ENCODE assay signal across 18 cellular contexts in the genomic region with DNA sequence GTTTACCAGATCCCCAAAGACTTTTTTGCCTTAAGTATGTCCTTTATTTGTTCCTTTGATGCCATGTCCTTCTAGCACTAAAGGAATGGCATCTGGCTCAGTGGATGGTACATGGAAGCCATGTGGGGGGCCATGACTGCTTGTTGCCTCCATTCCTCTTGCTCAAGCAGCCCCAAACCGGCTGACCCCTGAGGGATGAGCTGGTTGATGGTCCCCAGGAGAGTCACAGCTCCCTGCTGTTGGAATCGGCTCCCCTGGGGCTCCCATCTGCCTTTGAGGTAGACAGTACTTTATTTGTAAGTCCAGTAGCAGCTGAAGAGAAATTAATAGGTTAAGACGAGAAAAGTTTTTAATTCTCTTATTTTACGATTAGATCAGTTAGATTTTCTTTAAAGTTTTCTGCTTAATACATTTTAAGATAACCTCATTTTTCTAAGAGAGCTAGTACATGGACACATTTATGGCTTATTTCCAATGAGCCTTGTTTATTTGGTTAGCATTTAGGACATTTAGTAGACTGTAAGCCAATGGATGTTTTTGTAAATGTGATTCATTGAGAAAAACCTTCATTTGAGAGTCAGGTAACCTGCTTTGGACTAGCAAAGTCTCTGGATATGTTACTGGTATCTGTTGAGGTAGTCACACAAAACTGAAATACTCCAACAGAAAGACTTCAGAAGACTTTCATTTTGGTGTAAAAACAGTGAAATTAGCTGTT.
DNase-seq lines count a peak whose midpoint lies in the region; ATAC-seq and TF ChIP-seq lines count a peak whose summit lies in the region.
"Had no signal": no experiment of that assay in that cellular context is flagged by ENCODE, and none has a peak within 500 bp of the region (broad histone marks: within the 10 kb centered on the region; RNA-seq: fewer than 3 reads in every experiment).

No MANE protein-coding gene starts in this region.

- peak overlapping the region; percentile 62 for H2BK20ac ChIP-seq in IMR-90 (ENCODE audit: low read depth, low read length)

- H3K4ac ChIP-seq in IMR-90 (ENCODE audit: low read depth, low read length) = peak overlapping the region; percentile 88

- H3K4me3 ChIP-seq in IMR-90 (ENCODE audit: insufficient read depth, low read depth, low read length) = no peak overlapping the region
- H3K4me3 ChIP-seq in skeletal muscle satellite cell (ENCODE audit: low read length) = no peak overlapping the region

- intact Hi-C loops in IMR-90 (cut with micrococcal nuclease) (loop anchor here (5.0 kb wide), 1 partner anchor 71 kb away; no protein-coding TSS in a partner anchor), left cardiac atrium (cut with DNase I) (loop anchor here in 1 of 2 donors (5.0 kb wide), 1 partner anchor 61 kb away; no protein-coding TSS in a partner anchor)

- H3K23ac ChIP-seq in IMR-90 (ENCODE audit: low read depth, low read length) = peak overlapping the region; percentile 81

- peak overlapping the region; percentile 81 for H2AK5ac ChIP-seq in IMR-90 (ENCODE audit: low read depth, low read length)

- H3K4me2 ChIP-seq in IMR-90 (ENCODE audit: low read depth, low read length) = peak overlapping the region; percentile 42
- peak overlapping the region; percentile 56 for H3K4me2 ChIP-seq in skeletal muscle satellite cell (ENCODE audit: low read length)

- H2AK9ac ChIP-seq in IMR-90 (replicated peaks; ENCODE audit: low read depth, low read length, poor library complexity) = peak overlapping the region; percentile 46

- in situ Hi-C loops in IMR-90 (cut with MboI; ENCODE audit: low sequenced_read_pairs) = no loop called here

- H3K9me3 ChIP-seq in IMR-90 (ENCODE audit: control insufficient read depth, insufficient read depth, low read length) (no peaks in the 10 kb centered on the region), skeletal muscle satellite cell (replicated peaks; ENCODE audit: low read length) (no peaks in the 10 kb centered on the region)

- no peaks in the 10 kb centered on the region for H3K27me3 ChIP-seq in IMR-90 (ENCODE audit: control insufficient read depth, insufficient read depth, low read length)
- no peaks in the 10 kb centered on the region for H3K27me3 ChIP-seq in skeletal muscle satellite cell (ENCODE audit: control insufficient read depth, insufficient read depth, low read length)

- CTCF ChIA-PET in IMR-90 (lab: Yijun Ruan, JAX) = interaction anchor here (1.0 to 1.4 kb wide), 3 partner anchors 8 to 23 kb away, joined by 3 to 4 read pairs (median 3); no protein-coding TSS in a partner anchor

- no peak overlapping the region for H3K56ac ChIP-seq in IMR-90 (ENCODE audit: extremely low read depth, insufficient read depth, low read length)

- H4K91ac ChIP-seq in IMR-90 (ENCODE audit: insufficient read depth, low read depth, low read length) = peak overlapping the region; percentile 47; the same call in 1 of the 2 replicates

- dilution Hi-C loops in IMR-90 (cut with HindIII; ENCODE audit: low sequenced_read_pairs, unreplicated experiment) = no loop called here

- peaks cover 10% of the 10 kb centered on the region for H3K9me1 ChIP-seq in IMR-90 (ENCODE audit: insufficient read depth, low read length)

- H3K27ac ChIP-seq in IMR-90 (ENCODE audit: insufficient read depth, low read length) = peak overlapping the region; percentile 92

- WGBS in IMR-90 (ENCODE audit: extremely low coverage in 2 of 2, insufficient read length in 1 of 2), 2 experiments = 50% methylated on average over 1 of the region's 4 CpGs; no CpG with 5 or more reads in 1 of the 2 experiments

- peak overlapping the region; percentile 49 to 55; a peak in 2 of 4 replicates for H4K8ac ChIP-seq in IMR-90 (ENCODE audit: low read depth in 2 of 2, low read length in 2 of 2)

- DNase-seq in IMR-90 = peak; percentile 59
- peak; percentile 57 for DNase-seq in astrocyte of the hippocampus (ENCODE audit: low read depth, low spot score)
- DNase-seq in fibroblast of the conjunctiva (ENCODE audit: low read depth) = peak; percentile 10
- DNase-seq in left cardiac atrium = no peak
- no peak for DNase-seq in SHP77 treated with DMSO at 0.1 percent for 48 hours (lab: John Stamatoyannopoulos, UW)
- DNase-seq: ACHN; Calu3; CD4-positive, alpha-beta T cell; DMS79 treated with DMSO at 0.1 percent for 48 hours; GDM1; NCI-H1048; NCI-H2227 treated with DMSO at 0.1 percent for 48 hours; NCI-H526; RPMI8226 had no signal

- peak overlapping the region; percentile 77 for H2BK5ac ChIP-seq in IMR-90 (ENCODE audit: low read depth, low read length, poor library complexity, severe bottlenecking)

- H3K9ac ChIP-seq in IMR-90 (ENCODE audit: low read depth, low read length) (no peak overlapping the region), skeletal muscle satellite cell (ENCODE audit: low read depth, low read length) (peak overlapping the region; percentile 33)

- peak overlapping the region; percentile 86 for H2BK120ac ChIP-seq in IMR-90 (ENCODE audit: low read depth, low read length)

- peaks cover 15% of the 10 kb centered on the region for H3K4me1 ChIP-seq in IMR-90 (ENCODE audit: control insufficient read depth, insufficient read depth, low read length)
- peaks cover 51% of the 10 kb centered on the region for H3K4me1 ChIP-seq in skeletal muscle satellite cell (ENCODE audit: control insufficient read depth, insufficient read depth, low read length)

- H3K36me3 ChIP-seq in IMR-90 (ENCODE audit: control insufficient read depth, insufficient read depth, low read length) (peaks cover 14% of the 10 kb centered on the region), skeletal muscle satellite cell (ENCODE audit: insufficient read depth, low read length) (peaks cover 7% of the 10 kb centered on the region)

- peak overlapping the region; percentile 98 for H4K5ac ChIP-seq in IMR-90 (ENCODE audit: low read depth, low read length)

- H3K14ac ChIP-seq in IMR-90 (replicated peaks; ENCODE audit: low read depth, low read length) = peak overlapping the region; percentile 73

- H2BK15ac ChIP-seq in IMR-90 (ENCODE audit: low read depth, low read length) = peak overlapping the region; percentile 64; the same call in 2 of the 3 replicates

- H2AFZ ChIP-seq in IMR-90 (replicated peaks; ENCODE audit: low read length, poor library complexity) = peak overlapping the region; percentile 15

- BruUV-seq in IMR-90 (replicated peaks; lab: Mats Ljungman, UMichigan) = no TSS peak

- peak overlapping the region; percentile 95 for H3K18ac ChIP-seq in IMR-90 (ENCODE audit: low read depth, low read length)

- peaks cover 18 to 50% of the 10 kb centered on the region in 2 experiments for H3K79me1 ChIP-seq in IMR-90 (ENCODE audit: low read depth in 1 of 2, low read length in 2 of 2)

- ATAC-seq in IMR-90 (ENCODE audit: low read depth) (0 out of 2 replicates have a peak, but pooled peaks have one; percentile 40), GM21786 (IDR thresholded peaks at IDR 0.05; ENCODE audit: unreplicated experiment) (no peak), left cardiac atrium (no peak), HG02642 (IDR thresholded peaks at IDR 0.05; ENCODE audit: poor library complexity, unreplicated experiment) (no peak)
- ATAC-seq: HCT116 had no signal

- POLR2A ChIA-PET in IMR-90 (lab: Charles Lee; ENCODE audit: unreplicated experiment) = no interaction called here

- TF ChIP-seq CTCF in IMR-90 (conservative IDR thresholded peaks at IDR 0.05; ENCODE audit: low read depth, low read length) = no peak

- no peak for TF ChIP-seq POLR2A in IMR-90 (IDR thresholded peaks at IDR 0.05; ENCODE audit: low read depth, low read length)

- no peaks in the 10 kb centered on the region for H4K20me1 ChIP-seq in IMR-90 (ENCODE audit: insufficient read depth, low read length)

- TF ChIP-seq RAD21 in IMR-90 (IDR thresholded peaks at IDR 0.05; ENCODE audit: low read length) = no peak

TF ChIP-seq in IMR-90, 13 proteins besides CTCF, POLR2A, EP300 and RAD21:
- TF ChIP-seq BHLHE40 (IDR thresholded peaks at IDR 0.05; ENCODE audit: low read depth, low read length) = no peak
- no peak for TF ChIP-seq MAZ (IDR thresholded peaks at IDR 0.05; ENCODE audit: borderline replicate concordance, low read depth, low read length)
- no peak for TF ChIP-seq NFE2L2 (IDR thresholded peaks at IDR 0.05; ENCODE audit: low read depth, low read length)
- TF ChIP-seq MAFK (IDR thresholded peaks at IDR 0.05; ENCODE audit: low read depth, low read length) = no peak
- no peak for TF ChIP-seq CHD1 (IDR thresholded peaks at IDR 0.05; ENCODE audit: low read depth, low read length)
- TF ChIP-seq, protein P1, sequence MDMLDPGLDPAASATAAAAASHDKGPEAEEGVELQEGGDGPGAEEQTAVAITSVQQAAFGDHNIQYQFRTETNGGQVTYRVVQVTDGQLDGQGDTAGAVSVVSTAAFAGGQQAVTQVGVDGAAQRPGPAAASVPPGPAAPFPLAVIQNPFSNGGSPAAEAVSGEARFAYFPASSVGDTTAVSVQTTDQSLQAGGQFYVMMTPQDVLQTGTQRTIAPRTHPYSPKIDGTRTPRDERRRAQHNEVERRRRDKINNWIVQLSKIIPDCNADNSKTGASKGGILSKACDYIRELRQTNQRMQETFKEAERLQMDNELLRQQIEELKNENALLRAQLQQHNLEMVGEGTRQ (IDR thresholded peaks at IDR 0.05; ENCODE audit: low read depth, low read length) = no peak
- TF ChIP-seq FOS (IDR thresholded peaks at IDR 0.05; ENCODE audit: low read depth, low read length) = no peak
- no peak for TF ChIP-seq RFX5 (IDR thresholded peaks at IDR 0.05; ENCODE audit: low read depth, low read length)
- no peak for TF ChIP-seq SMC3 (IDR thresholded peaks at IDR 0.05; ENCODE audit: low read depth, low read length)
- no peak for TF ChIP-seq ELK1 (IDR thresholded peaks at IDR 0.05; ENCODE audit: borderline replicate concordance, low read depth, low read length)
- TF ChIP-seq RCOR1 (IDR thresholded peaks at IDR 0.05; ENCODE audit: insufficient replicate concordance, low read length) = no peak
- TF ChIP-seq MXI1 (IDR thresholded peaks at IDR 0.05; ENCODE audit: borderline replicate concordance, low read depth, low read length) = no peak
- no peak for TF ChIP-seq CEBPB (IDR thresholded peaks at IDR 0.05; ENCODE audit: low read depth, low read length)

Comparison
In these comparisons a context has a peak if more than half of its experiments do, and no peak if none do; other contexts are left out.
1. DNase-seq: peak in IMR-90 (single experiment), astrocyte of the hippocampus (single experiment) and fibroblast of the conjunctiva (single experiment); none in left cardiac atrium (single experiment) and SHP77 treated with DMSO at 0.1 percent for 48 hours (single experiment).